10 cellular contexts compared by ENCODE assay signal in genomic region chr1:226003502-226004170, GRCh38. TPM values are rescaled to one million over a fixed set of nuclear protein-coding genes. Genes with fewer than 3 reads are reported as not detected.
DNase-seq lines count a peak whose midpoint lies in the region; ATAC-seq and TF ChIP-seq lines count a peak whose summit lies in the region.
"Had no signal": no experiment of that assay in that cellular context is flagged by ENCODE, and none has a peak within 500 bp of the region (broad histone marks: within the 10 kb centered on the region; RNA-seq: fewer than 3 reads in every experiment).

No MANE protein-coding gene starts in this region.

- H3K27me3 ChIP-seq in subcutaneous abdominal adipose tissue (ENCODE audit: control insufficient read depth in 5 of 5, insufficient read depth in 4 of 5, low read length in 5 of 5): no peaks in the 10 kb centered on the region

- no peak overlapping the region for H3K9ac ChIP-seq in subcutaneous abdominal adipose tissue (ENCODE audit: low read length in 5 of 5)

- H3K4me1 Mint-ChIP-seq in activated naive CD4-positive, alpha-beta T cell treated with anti-CD3 and anti-CD28 coated beads for 36 hours (ENCODE audit: low read depth): peaks cover 42% of the 10 kb centered on the region
- H3K4me1 Mint-ChIP-seq in immature natural killer cell: peaks cover 41 to 48% of the 10 kb centered on the region in 2 donors

- peak overlapping the region; percentile 82 for H3K27ac Mint-ChIP-seq in activated naive CD4-positive, alpha-beta T cell treated with anti-CD3 and anti-CD28 coated beads for 36 hours
- peak overlapping the region in 5 of 6 donors; percentile 26 to 99 (median 55) for H3K27ac Mint-ChIP-seq in immature natural killer cell

- no peaks in the 10 kb centered on the region for H3K9me3 ChIP-seq in HEK293 (ENCODE audit: control insufficient read depth, insufficient read depth, low read depth, low read length)
- H3K9me3 ChIP-seq in subcutaneous abdominal adipose tissue (ENCODE audit: control insufficient read depth in 5 of 5, low read length in 5 of 5): no peaks in the 10 kb centered on the region

- H3K36me3 Mint-ChIP-seq in activated naive CD4-positive, alpha-beta T cell treated with anti-CD3 and anti-CD28 coated beads for 36 hours (ENCODE audit: low read depth): peaks cover 6% of the 10 kb centered on the region
- no peaks in the 10 kb centered on the region for H3K36me3 Mint-ChIP-seq in immature natural killer cell

- CTCF ChIA-PET in activated naive CD4-positive, alpha-beta T cell treated with anti-CD3 and anti-CD28 coated beads for 36 hours (lab: Charles Lee): interaction anchor here (0.7 to 1.9 kb wide), 3 partner anchors 16 to 72 kb away, joined by 3 to 8 read pairs (median 7); no protein-coding TSS in a partner anchor
- CTCF ChIA-PET in HEK293 (lab: Yijun Ruan, JAX): interaction anchor here (0.6 to 1.3 kb wide), 7 partner anchors 10 to 122 kb away, joined by 3 to 4 read pairs (median 3); no protein-coding TSS in a partner anchor

- H3K36me3 ChIP-seq in HEK293 (ENCODE audit: control insufficient read depth in 2 of 2, insufficient read depth in 1 of 2, low read length in 2 of 2): no peaks in the 10 kb centered on the region
- no peaks in the 10 kb centered on the region for H3K36me3 ChIP-seq in subcutaneous abdominal adipose tissue (ENCODE audit: control insufficient read depth in 5 of 5, insufficient read depth in 5 of 5, low read length in 5 of 5)

- H3K4me3 Mint-ChIP-seq in activated naive CD4-positive, alpha-beta T cell treated with anti-CD3 and anti-CD28 coated beads for 36 hours: no peak overlapping the region
- H3K4me3 Mint-ChIP-seq in immature natural killer cell: no peak overlapping the region

- TF ChIP-seq CTCF in HEK293 (tag by site-specific recombination; IDR thresholded peaks at IDR 0.05): no peak

- H3K4me1 ChIP-seq in HEK293 (ENCODE audit: control insufficient read depth, insufficient read depth, low read length): peaks cover 21% of the 10 kb centered on the region
- H3K4me1 ChIP-seq in subcutaneous abdominal adipose tissue (ENCODE audit: control insufficient read depth in 5 of 5, insufficient read depth in 5 of 5, low read length in 5 of 5): peaks cover 5 to 33% (median 19%) of the 10 kb centered on the region in 5 donors

- H3K9me3 Mint-ChIP-seq in activated naive CD4-positive, alpha-beta T cell treated with anti-CD3 and anti-CD28 coated beads for 36 hours: no peaks in the 10 kb centered on the region
- H3K9me3 Mint-ChIP-seq in immature natural killer cell: no peaks in the 10 kb centered on the region

- intact Hi-C loops in activated naive CD4-positive, alpha-beta T cell treated with anti-CD3 and anti-CD28 coated beads for 36 hours (cut with micrococcal nuclease): loop anchor here (5.0 to 10.0 kb wide), 2 partner anchors 329 to 1509 kb away; no protein-coding TSS in a partner anchor

- POLR2A ChIA-PET in HEK293 (lab: Yijun Ruan, JAX): interaction anchor here (0.6 to 5.9 kb wide), 2 partner anchors 52 to 58 kb away, joined by 4 to 160 read pairs; partner anchors contain the start of gene H3-3A

- DNase-seq in activated naive CD4-positive, alpha-beta T cell treated with anti-CD3 and anti-CD28 coated beads for 36 hours: no peak
- no peak for DNase-seq in activated naive CD4-positive, alpha-beta T cell treated with Interleukin-2 at 50 U/mL for 16 hours
- no peak for DNase-seq in immature natural killer cell
- DNase-seq in midbrain (lab: John Stamatoyannopoulos, UW): no peak
- no peak for DNase-seq in NCI-H2227 treated with DMSO at 0.1 percent for 48 hours (lab: John Stamatoyannopoulos, UW)
- DNase-seq: Karpas-422; stimulated activated CD4-positive, alpha-beta T cell treated with anti-CD3 and anti-CD28 coated beads, Interleukin-2, amount 100 ng/mL, for 24 hours had no signal

- no peaks in the 10 kb centered on the region for H3K27me3 Mint-ChIP-seq in activated naive CD4-positive, alpha-beta T cell treated with anti-CD3 and anti-CD28 coated beads for 36 hours (ENCODE audit: low read depth)
- peaks cover 17 to 20% (median 17%) of the 10 kb centered on the region in 3 donors for H3K27me3 Mint-ChIP-seq in immature natural killer cell (ENCODE audit: low read depth in 3 of 3)

- no peak for ATAC-seq in HG03097 (IDR thresholded peaks at IDR 0.05; ENCODE audit: low FRiP score, unreplicated experiment)

- H3K4me3 ChIP-seq in HEK293 (ENCODE audit: low read depth, low read length) (no peak overlapping the region), subcutaneous abdominal adipose tissue (ENCODE audit: low read depth in 1 of 5, low read length in 5 of 5) (no peak overlapping the region)

- H3K27ac ChIP-seq in HEK293 (ENCODE audit: extremely low read depth, low read depth, low read length) (no peak overlapping the region), subcutaneous abdominal adipose tissue (ENCODE audit: low read depth, low read length) (peak overlapping the region; percentile 88)

TF ChIP-seq in HEK293, 187 proteins besides CTCF, POLR2A, EP300 and RAD21:
- no peak for TF ChIP-seq ZNF664 (tag by site-specific recombination; IDR thresholded peaks at IDR 0.05)
- TF ChIP-seq REPIN1 (tag by site-specific recombination; IDR thresholded peaks at IDR 0.05; ENCODE audit: low read depth): no peak
- no peak for TF ChIP-seq IKZF3 (tag by site-specific recombination; IDR thresholded peaks at IDR 0.05)
- TF ChIP-seq ZNF10 (tag by site-specific recombination; IDR thresholded peaks at IDR 0.05): peak; percentile 88
- no peak for TF ChIP-seq ZNF776 (tag by site-specific recombination; IDR thresholded peaks at IDR 0.05; ENCODE audit: borderline replicate concordance)
- TF ChIP-seq ZNF37A (tag by site-specific recombination; IDR thresholded peaks at IDR 0.05): no peak
- TF ChIP-seq, protein P1, sequence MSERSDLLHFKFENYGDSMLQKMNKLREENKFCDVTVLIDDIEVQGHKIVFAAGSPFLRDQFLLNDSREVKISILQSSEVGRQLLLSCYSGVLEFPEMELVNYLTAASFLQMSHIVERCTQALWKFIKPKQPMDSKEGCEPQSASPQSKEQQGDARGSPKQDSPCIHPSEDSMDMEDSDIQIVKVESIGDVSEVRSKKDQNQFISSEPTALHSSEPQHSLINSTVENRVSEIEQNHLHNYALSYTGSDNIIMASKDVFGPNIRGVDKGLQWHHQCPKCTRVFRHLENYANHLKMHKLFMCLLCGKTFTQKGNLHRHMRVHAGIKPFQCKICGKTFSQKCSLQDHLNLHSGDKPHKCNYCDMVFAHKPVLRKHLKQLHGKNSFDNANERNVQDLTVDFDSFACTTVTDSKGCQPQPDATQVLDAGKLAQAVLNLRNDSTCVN (tag by site-specific recombination; optimal IDR thresholded peaks at IDR 0.05): peak; percentile 1
- TF ChIP-seq ZNF280D (tag by site-specific recombination; IDR thresholded peaks at IDR 0.05): no peak
- peak; percentile 88 for TF ChIP-seq ZNF416 (tag by site-specific recombination; IDR thresholded peaks at IDR 0.05)

RNA-seq across cellular contexts. Expression of gene SDE2, which starts 4.5 kb away (rescaled TPM):
- 10 to 100 TPM; 15.3 to 16.5 TPM for total RNA-seq in activated naive CD4-positive, alpha-beta T cell treated with anti-CD3 and anti-CD28 coated beads for 36 hours
- polyA plus RNA-seq in immature natural killer cell: 10 to 100 TPM; 13.5 to 18.9 (median 15.8) TPM

RNA-seq across cellular contexts. Expression of gene H3-3A, which starts 58.9 kb away (rescaled TPM):
- total RNA-seq in activated naive CD4-positive, alpha-beta T cell treated with anti-CD3 and anti-CD28 coated beads for 36 hours: 100 to 1,000 TPM; 325 to 332 TPM
- 1,000 to 10,000 TPM in 1 of 3 donors, 100 to 1,000 TPM in 2; 850 to 1,086 (median 967) TPM for polyA plus RNA-seq in immature natural killer cell
